ENCODE assay signal across 8 cellular contexts in genomic region chr12:85036736-85037135, GRCh38. TPM values are rescaled to one million over a fixed set of nuclear protein-coding genes. Genes with fewer than 3 reads are reported as not detected.
DNase-seq lines count a peak whose midpoint lies in the region; ATAC-seq and TF ChIP-seq lines count a peak whose summit lies in the region.

No MANE protein-coding gene starts in this region.

- no peak overlapping the region for H3K27ac Mint-ChIP-seq in activated CD8-positive, alpha-beta memory T cell treated with anti-CD3 and anti-CD28 coated beads, Interleukin-2, amount 10 ng/mL, durations not matched to agents 7 days and 5 days

- H3K4me1 ChIP-seq in iPS-15b (ENCODE audit: control insufficient read depth, insufficient read depth, low read length) (no peaks in the 10 kb centered on the region), thymus (ENCODE audit: control insufficient read depth, insufficient read depth, low read length) (no peaks in the 10 kb centered on the region)

- peak overlapping the region; percentile 57 for H3K4me3 Mint-ChIP-seq in activated CD8-positive, alpha-beta memory T cell treated with anti-CD3 and anti-CD28 coated beads, Interleukin-2, amount 10 ng/mL, durations not matched to agents 7 days and 5 days

- CTCF ChIA-PET in activated CD8-positive, alpha-beta memory T cell treated with anti-CD3 and anti-CD28 coated beads, Interleukin-2, amount 10 ng/mL, durations not matched to agents 7 days and 5 days (lab: Charles Lee): no interaction called here

- no peaks in the 10 kb centered on the region for H3K9me3 Mint-ChIP-seq in activated CD8-positive, alpha-beta memory T cell treated with anti-CD3 and anti-CD28 coated beads, Interleukin-2, amount 10 ng/mL, durations not matched to agents 7 days and 5 days (ENCODE audit: low read depth)

- H3K4me3 ChIP-seq in iPS-15b (ENCODE audit: low read depth, low read length): peak overlapping the region; percentile 82
- H3K4me3 ChIP-seq in thymus (ENCODE audit: low read length): peak overlapping the region; percentile 41

- H3K36me3 Mint-ChIP-seq in activated CD8-positive, alpha-beta memory T cell treated with anti-CD3 and anti-CD28 coated beads, Interleukin-2, amount 10 ng/mL, durations not matched to agents 7 days and 5 days: no peaks in the 10 kb centered on the region

- ATAC-seq in activated CD8-positive, alpha-beta memory T cell treated with anti-CD3 and anti-CD28 coated beads, Interleukin-2, amount 10 ng/mL, durations not matched to agents 7 days and 5 days: no peak
- ATAC-seq in SK-N-SH treated with all-trans-retinoic acid at 6 μM for 48 hours: peak; percentile 65
- no peak for ATAC-seq in GM21367 (IDR thresholded peaks at IDR 0.05; ENCODE audit: unreplicated experiment)
- no peak for ATAC-seq in GM18520 (IDR thresholded peaks at IDR 0.05; ENCODE audit: unreplicated experiment)

- WGBS in thymus: 12% methylated on average over 3 of the region's 3 CpGs

- no peaks in the 10 kb centered on the region for H3K27me3 ChIP-seq in iPS-15b (ENCODE audit: control insufficient read depth, insufficient read depth, low read length)
- H3K27me3 ChIP-seq in thymus (ENCODE audit: control insufficient read depth, insufficient read depth): no peaks in the 10 kb centered on the region

- DNase-seq in activated CD8-positive, alpha-beta memory T cell treated with anti-CD3 and anti-CD28 coated beads, Interleukin-2, amount 10 ng/mL, durations not matched to agents 7 days and 5 days: no peak
- DNase-seq in activated CD8-positive, alpha-beta memory T cell treated with anti-CD3 and anti-CD28 coated beads for 24 hours: no peak
- no peak for DNase-seq in DMS153 treated with DMSO at 0.1 percent for 48 hours (lab: John Stamatoyannopoulos, UW; ENCODE audit: unreplicated experiment)

- peaks cover 3% of the 10 kb centered on the region for H3K4me1 Mint-ChIP-seq in activated CD8-positive, alpha-beta memory T cell treated with anti-CD3 and anti-CD28 coated beads, Interleukin-2, amount 10 ng/mL, durations not matched to agents 7 days and 5 days

- no peak overlapping the region for H3K9ac ChIP-seq in iPS-15b (ENCODE audit: low read depth, low read length)

- H3K9me3 ChIP-seq in iPS-15b (ENCODE audit: control insufficient read depth, insufficient read depth, low read length) (no peaks in the 10 kb centered on the region), thymus (ENCODE audit: control insufficient read depth) (no peaks in the 10 kb centered on the region)

- H3K36me3 ChIP-seq in iPS-15b (ENCODE audit: control insufficient read depth, insufficient read depth, low read length) (no peaks in the 10 kb centered on the region), thymus (ENCODE audit: control insufficient read depth, insufficient read depth) (no peaks in the 10 kb centered on the region)

- no peaks in the 10 kb centered on the region for H3K27me3 Mint-ChIP-seq in activated CD8-positive, alpha-beta memory T cell treated with anti-CD3 and anti-CD28 coated beads, Interleukin-2, amount 10 ng/mL, durations not matched to agents 7 days and 5 days

- H3K27ac ChIP-seq in thymus (ENCODE audit: low read depth): no peak overlapping the region

TF ChIP-seq in SK-N-SH treated with all-trans-retinoic acid at 6 μM for 48 hours, 23 proteins besides CTCF, POLR2A, EP300 and RAD21:
- no peak for TF ChIP-seq GLIS3 (CRISPR knock-in tag; IDR thresholded peaks at IDR 0.05)

RNA-seq across cellular contexts. Expression of gene LRRIQ1, which starts 0.6 kb away (rescaled TPM):
- not detected for total RNA-seq in activated CD8-positive, alpha-beta memory T cell treated with anti-CD3 and anti-CD28 coated beads, Interleukin-2, amount 10 ng/mL, durations not matched to agents 7 days and 5 days
- 0.43 TPM for polyA plus RNA-seq in thymus

RNA-seq across cellular contexts. Expression of gene TSPAN19, which starts 0.7 kb away (rescaled TPM):
- not detected for total RNA-seq in activated CD8-positive, alpha-beta memory T cell treated with anti-CD3 and anti-CD28 coated beads, Interleukin-2, amount 10 ng/mL, durations not matched to agents 7 days and 5 days
- 0.27 TPM for polyA plus RNA-seq in thymus
